26 cellular contexts compared by ENCODE assay signal in genomic region chr2:160683206-160683605, GRCh38.
"Had no signal": no experiment of that assay in that cellular context is flagged by ENCODE, and none has a peak within 500 bp of the region (broad histone marks: within the 10 kb centered on the region; RNA-seq: fewer than 3 reads in every experiment).

No MANE protein-coding gene starts in this region.

- FAIRE-seq: small intestine, urothelium cell line had no signal

- DNase-seq: naive thymus-derived CD4-positive, alpha-beta T cell; natural killer cell; occipital lobe; ovary; posterior cingulate gyrus; psoas muscle; right lobe of liver; sigmoid colon; small intestine; stimulated activated CD4-positive, alpha-beta T cell treated with anti-CD3 and anti-CD28 coated beads, Interleukin-15, amount 100 ng/mL, for 24 hours; stimulated activated CD4-positive, alpha-beta T cell treated with anti-CD3 and anti-CD28 coated beads, Interleukin-2, amount 100 ng/mL, for 24 hours; stimulated activated CD4-positive, alpha-beta T cell treated with anti-CD3 and anti-CD28 coated beads, Interleukin-2, amount 100 ng/mL, for 48 hours; stimulated activated CD4-positive, alpha-beta T cell treated with anti-CD3 and anti-CD28 coated beads, Interleukin-4, amount 100 ng/mL, for 24 hours; stimulated activated naive B cell treated with anti-CD40 and anti-IgM and Interleukin-4, amounts not matched to agents 10 μg/mL and 1 μg/mL and 100 μg/mL, for 72 hours; stimulated activated naive CD4-positive, alpha-beta T cell treated with Interleukin-2 at 50 U/mL for 16 hours; stomach; thyroid gland; trophoblast cell; upper lobe of left lung had no signal

- H3K36me3 ChIP-seq: neural progenitor cell, ovary, right lobe of liver, sigmoid colon, stomach, thoracic aorta, thyroid gland, tibial nerve, upper lobe of left lung, vagina had no signal

- H3K9me3 ChIP-seq: ovary, psoas muscle, right lobe of liver, sigmoid colon, stomach, thoracic aorta, thyroid gland, tibial nerve, upper lobe of left lung, vagina had no signal

- H3K4me2 ChIP-seq: neural progenitor cell had no signal

- H3K4me1 ChIP-seq: neural progenitor cell, parathyroid adenoma, psoas muscle, right lobe of liver, stomach, thyroid gland, tibial nerve, upper lobe of left lung, vagina had no signal

- H3K27ac ChIP-seq: neural progenitor cell, ovary, parathyroid adenoma, psoas muscle, right lobe of liver, sigmoid colon, stomach, thoracic aorta, thyroid gland, tibial nerve, upper lobe of left lung, vagina had no signal

- ATAC-seq: naive thymus-derived CD4-positive, alpha-beta T cell; natural killer cell; psoas muscle; right lobe of liver; stimulated activated effector memory CD8-positive, alpha-beta T cell treated with anti-CD3 and anti-CD28 coated beads, Interleukin-12 subunit alpha, Interleukin-12 subunit beta, amount 100 ng/mL, for 72 hours; stimulated activated naive B cell treated with anti-CD40 and anti-IgM and Interleukin-4, amounts not matched to agents 10 μg/mL and 1 μg/mL and 100 μg/mL, for 72 hours had no signal

- H3K27me3 ChIP-seq: neural progenitor cell, ovary, right lobe of liver, sigmoid colon, stomach, thyroid gland, tibial nerve, upper lobe of left lung, vagina had no signal

- H3K79me2 ChIP-seq: parathyroid adenoma had no signal

- H3K4me3 ChIP-seq: neural progenitor cell, ovary, psoas muscle, right lobe of liver, sigmoid colon, stomach, thoracic aorta, thyroid gland, tibial nerve, upper lobe of left lung, vagina had no signal

- H3K9ac ChIP-seq: neural progenitor cell, parathyroid adenoma had no signal

- H2AFZ ChIP-seq: neural progenitor cell, parathyroid adenoma had no signal
